Comparison of ENCODE assay signal across 23 cellular contexts in the genomic region with DNA sequence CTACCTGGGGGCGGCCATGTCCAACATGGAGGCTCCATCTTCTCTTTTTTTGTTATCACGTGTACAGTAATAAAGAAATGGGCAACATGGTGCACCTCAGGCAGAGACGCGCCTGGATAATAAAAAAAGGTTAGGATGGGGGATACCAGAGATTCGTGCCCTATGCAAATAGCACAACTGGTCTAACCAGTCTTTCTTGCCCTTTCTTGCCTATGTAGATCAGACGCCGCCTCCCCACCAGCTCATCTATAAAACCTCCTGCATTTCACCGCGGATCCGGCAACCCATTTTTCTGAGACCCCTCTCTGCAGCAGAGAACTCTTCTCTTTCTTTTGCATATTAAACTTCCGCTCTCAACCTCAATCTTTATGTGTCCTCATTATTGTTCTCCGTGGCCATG.
DNase-seq lines count a peak whose midpoint lies in the region; TF ChIP-seq lines count a peak whose summit lies in the region.
"Had no signal": no experiment of that assay in that cellular context is flagged by ENCODE, and none has a peak within 500 bp of the region (broad histone marks: within the 10 kb centered on the region; RNA-seq: fewer than 3 reads in every experiment).

No MANE protein-coding gene starts in this region.

- DNase-seq in HT-29 (ENCODE audit: low spot score) = peak; percentile 80
- DNase-seq in NCI-H526 treated with DMSO at 0.1 percent for 48 hours (lab: John Stamatoyannopoulos, UW) = peak; percentile 90
- no peak for DNase-seq in epithelial cell of prostate (ENCODE audit: low read depth, low spot score)
- DNase-seq in mucosa of gallbladder (ENCODE audit: low spot score) = peak; percentile 12
- DNase-seq in NCI-H774 (lab: John Stamatoyannopoulos, UW) = no peak
- DNase-seq in dorsolateral prefrontal cortex = no peak
- no peak for DNase-seq in activated effector memory CD4-positive, alpha-beta T cell treated with anti-CD3 and anti-CD28 coated beads, Interleukin-2, amount 50 U/mL, for 16 hours
- DNase-seq: activated CD4-positive, alpha-beta T cell treated with anti-CD3 and anti-CD28 coated beads, Interleukin-2, amount 10 ng/mL, durations not matched to agents 24 days and 14 days; activated CD8-positive, alpha-beta memory T cell treated with anti-CD3 and anti-CD28 coated beads for 24 hours; activated naive CD8-positive, alpha-beta T cell treated with anti-CD3 and anti-CD28 coated beads, Interleukin-2, amount 10 ng/mL, durations not matched to agents 7 days and 5 days; activated T-cell treated with anti-CD3 and anti-CD28 coated beads for 4 hours; aorta; DMS79 treated with DMSO at 0.1 percent for 48 hours; effector memory CD8-positive, alpha-beta T cell; KBM-7; NCI-H1105; NCI-H187 treated with DMSO at 0.1 percent for 48 hours; nephron progenitor cell; stimulated activated CD4-positive, alpha-beta T cell treated with anti-CD3 and anti-CD28 coated beads, Interleukin-4, amount 100 ng/mL, for 4 hours; T-cell; upper lobe of left lung had no signal

- intact Hi-C loops in dorsolateral prefrontal cortex (cut with DNase I) = no loop called here

- H3K27ac ChIP-seq in epithelial cell of prostate = peak overlapping the region; percentile 79
- H3K27ac ChIP-seq in dorsolateral prefrontal cortex = no peak overlapping the region
- H3K27ac ChIP-seq: coronary artery, upper lobe of left lung had no signal

- peaks cover 0 to 2% (median 0%) of the 10 kb centered on the region in 45 donors for H3K27me3 ChIP-seq in dorsolateral prefrontal cortex
- H3K27me3 ChIP-seq: upper lobe of left lung had no signal

- no peak for TF ChIP-seq CTCF in dorsolateral prefrontal cortex (IDR thresholded peaks at IDR 0.05 in 54 of 56, conservative IDR thresholded peaks at IDR 0.05 in 2 of 56; ENCODE audit: low read depth in 1 of 56, partially characterized antibody in 56 of 56)

- H3K4me3 ChIP-seq in dorsolateral prefrontal cortex = no peak overlapping the region
- H3K4me3 ChIP-seq: coronary artery, lung, upper lobe of left lung had no signal

Comparison
In these comparisons a context has a peak if more than half of its experiments do, and no peak if none do; other contexts are left out.
1. DNase-seq: peak in HT-29 (single experiment), NCI-H526 treated with DMSO at 0.1 percent for 48 hours (single experiment) and mucosa of gallbladder (single experiment); none in epithelial cell of prostate (single experiment), NCI-H774 (single experiment), dorsolateral prefrontal cortex (0 of 10) and activated effector memory CD4-positive, alpha-beta T cell treated with anti-CD3 and anti-CD28 coated beads, Interleukin-2, amount 50 U/mL, for 16 hours (single experiment).